12 cellular contexts compared by ENCODE assay signal in genomic region chr2:173353556-173353955, GRCh38. TPM values are rescaled to one million over a fixed set of nuclear protein-coding genes. Genes with fewer than 3 reads are reported as not detected.
DNase-seq lines count a peak whose midpoint lies in the region; TF ChIP-seq lines count a peak whose summit lies in the region.
"Had no signal": no experiment of that assay in that cellular context is flagged by ENCODE, and none has a peak within 500 bp of the region (broad histone marks: within the 10 kb centered on the region; RNA-seq: fewer than 3 reads in every experiment).

No MANE protein-coding gene starts in this region.

- POLR2A ChIA-PET in HEK293T (lab: Yijun Ruan, JAX), result no interaction called here

- TF ChIP-seq CTCF in VCaP (conservative IDR thresholded peaks at IDR 0.05) (no peak), GM13976 (IDR thresholded peaks at IDR 0.05; ENCODE audit: borderline replicate concordance, control extremely low read depth, extremely low read depth, insufficient read depth, missing control alignments) (no peak)

- no peak overlapping the region for H4K8ac ChIP-seq in mesendoderm (ENCODE audit: low read depth, low read length)

- peak; percentile 33 for DNase-seq in ELF-1 (ENCODE audit: low read depth, low spot score)
- DNase-seq in mesendoderm, result peak; percentile 49
- DNase-seq in GM13976 (ENCODE audit: low spot score), result no peak
- no peak for DNase-seq in HEK293T (ENCODE audit: extremely low spot score)
- no peak for DNase-seq in caudate nucleus (lab: John Stamatoyannopoulos, UW)
- no peak for DNase-seq in T1000 (lab: John Stamatoyannopoulos, UW)
- DNase-seq: aorta, midbrain, NCI-H2029 had no signal

- H2BK120ac ChIP-seq in mesendoderm (ENCODE audit: low read depth, low read length), result no peak overlapping the region

- H2AK5ac ChIP-seq in mesendoderm (ENCODE audit: low read length), result peak overlapping the region; percentile 50

- H3K27me3 ChIP-seq in HUES64 (ENCODE audit: insufficient read depth, low read length), result peaks cover 5% of the 10 kb centered on the region; the same call in 1 of the 2 replicates
- H3K27me3 ChIP-seq in mesendoderm (ENCODE audit: insufficient read depth, low read length, poor library complexity), result no peaks in the 10 kb centered on the region

- H3K9ac ChIP-seq in HUES64 (ENCODE audit: low read depth, low read length) (peak overlapping the region; percentile 99), mesendoderm (ENCODE audit: low read length) (peak overlapping the region; percentile 100)

- peaks cover 1% of the 10 kb centered on the region for H3K36me3 ChIP-seq in HUES64 (ENCODE audit: insufficient read depth, low read length)
- H3K36me3 ChIP-seq in mesendoderm (ENCODE audit: control insufficient read depth, insufficient read depth, low read length), result no peaks in the 10 kb centered on the region
- H3K36me3 ChIP-seq: thoracic aorta had no signal

- H3K4ac ChIP-seq in mesendoderm (ENCODE audit: low read depth, low read length), result no peak overlapping the region

- no peak overlapping the region for H3K23ac ChIP-seq in mesendoderm (ENCODE audit: low read length)

- peaks cover 25% of the 10 kb centered on the region for H3K4me1 ChIP-seq in HUES64 (ENCODE audit: insufficient read depth, low read length)
- H3K4me1 ChIP-seq in mesendoderm (ENCODE audit: control insufficient read depth, low read depth, low read length), result peaks cover 5% of the 10 kb centered on the region

- H3K18ac ChIP-seq in mesendoderm (ENCODE audit: low read length), result peak overlapping the region; percentile 77

- H3K27ac ChIP-seq in HUES64 (ENCODE audit: low read depth, low read length) (peak overlapping the region; percentile 94; the same call in 1 of the 2 replicates), VCaP (peak overlapping the region; percentile 96; the same call in 1 of the 2 replicates), mesendoderm (ENCODE audit: low read depth, low read length) (no peak overlapping the region), caudate nucleus (ENCODE audit: low read depth, low read length) (no peak overlapping the region)
- H3K27ac ChIP-seq: thoracic aorta had no signal

- H2BK5ac ChIP-seq in mesendoderm (ENCODE audit: low read length), result no peak overlapping the region

- H3K9me3 ChIP-seq in HUES64 (ENCODE audit: insufficient read depth, low read depth, low read length), result no peaks in the 10 kb centered on the region
- H3K9me3 ChIP-seq: thoracic aorta had no signal

- peaks cover 33% of the 10 kb centered on the region for H3K79me2 ChIP-seq in mesendoderm (ENCODE audit: control insufficient read depth, insufficient read depth, low read length)

- H2BK15ac ChIP-seq in mesendoderm (replicated peaks; ENCODE audit: low read depth), result no peak overlapping the region

- in situ Hi-C loops in GM13976 (cut with MboI; ENCODE audit: low sequenced_read_pairs, unreplicated experiment), result no loop called here

- CTCF ChIA-PET in HEK293T (lab: Yijun Ruan, JAX), result interaction anchor here (0.5 to 0.6 kb wide), 2 partner anchors 94 to 1181 kb away, joined by 3 to 4 read pairs; no protein-coding TSS in a partner anchor

- H3K4me3 ChIP-seq in HUES64 (ENCODE audit: low read length) (peak overlapping the region; percentile 95), mesendoderm (ENCODE audit: low read length) (no peak overlapping the region)

- no peak overlapping the region for H3K4me2 ChIP-seq in mesendoderm (ENCODE audit: low read length)

- H3K56ac ChIP-seq in mesendoderm (ENCODE audit: low read length), result peak overlapping the region; percentile 100

- 39% methylated on average over 5 of the region's 5 CpGs for WGBS in HUES64
- no CpG with 5 or more reads among the region's 5 CpGs for WGBS in mesendoderm (ENCODE audit: extremely low coverage, insufficient coverage, low lambda C conversion rate)

- peak overlapping the region; percentile 64 for H4K5ac ChIP-seq in mesendoderm (ENCODE audit: low read length)

- H3K79me1 ChIP-seq in mesendoderm (ENCODE audit: low read length), result peaks cover 8% of the 10 kb centered on the region

TF ChIP-seq in HEK293T, 16 proteins besides CTCF, POLR2A, EP300 and RAD21:
- TF ChIP-seq FOXK2 (IDR thresholded peaks at IDR 0.05) (no peak), LEF1 (IDR thresholded peaks at IDR 0.05; ENCODE audit: borderline replicate concordance) (no peak), CTBP1 (IDR thresholded peaks at IDR 0.05; ENCODE audit: borderline replicate concordance) (no peak), NFRKB (IDR thresholded peaks at IDR 0.05) (no peak), ARNT (IDR thresholded peaks at IDR 0.05) (no peak), ELF4 (IDR thresholded peaks at IDR 0.05) (no peak), FOXA1 (IDR thresholded peaks at IDR 0.05) (no peak), SP1 (IDR thresholded peaks at IDR 0.05) (no peak), PKNOX1 (IDR thresholded peaks at IDR 0.05) (no peak), HDGF (IDR thresholded peaks at IDR 0.05; ENCODE audit: borderline replicate concordance) (no peak), L3MBTL2 (conservative IDR thresholded peaks at IDR 0.05) (no peak)

RNA-seq across cellular contexts. Expression of gene CDCA7, which starts 1.1 kb away (rescaled TPM):
- 70.6 TPM for polyA plus RNA-seq in HUES64 (2013, experiment 1 of 2)
- 73.0 TPM for polyA plus RNA-seq in HUES64 (2013, experiment 2 of 2)
- 72.4 TPM for polyA plus RNA-seq in mesendoderm (2013, experiment 1 of 2)
- 70.6 TPM for polyA plus RNA-seq in mesendoderm (2013, experiment 2 of 2)

Comparison
In these comparisons a context has a peak if more than half of its experiments do, and no peak if none do; other contexts are left out.
1. DNase-seq: peak in ELF-1 (single experiment) and mesendoderm (single experiment); none in GM13976 (single experiment), HEK293T (single experiment), caudate nucleus (0 of 61) and T1000 (single experiment).
2. H3K27ac ChIP-seq: peak in HUES64 (single experiment) and VCaP (single experiment); none in mesendoderm (single experiment) and caudate nucleus (single experiment).